Comparison of ENCODE assay signal across 12 cellular contexts in the genomic region with DNA sequence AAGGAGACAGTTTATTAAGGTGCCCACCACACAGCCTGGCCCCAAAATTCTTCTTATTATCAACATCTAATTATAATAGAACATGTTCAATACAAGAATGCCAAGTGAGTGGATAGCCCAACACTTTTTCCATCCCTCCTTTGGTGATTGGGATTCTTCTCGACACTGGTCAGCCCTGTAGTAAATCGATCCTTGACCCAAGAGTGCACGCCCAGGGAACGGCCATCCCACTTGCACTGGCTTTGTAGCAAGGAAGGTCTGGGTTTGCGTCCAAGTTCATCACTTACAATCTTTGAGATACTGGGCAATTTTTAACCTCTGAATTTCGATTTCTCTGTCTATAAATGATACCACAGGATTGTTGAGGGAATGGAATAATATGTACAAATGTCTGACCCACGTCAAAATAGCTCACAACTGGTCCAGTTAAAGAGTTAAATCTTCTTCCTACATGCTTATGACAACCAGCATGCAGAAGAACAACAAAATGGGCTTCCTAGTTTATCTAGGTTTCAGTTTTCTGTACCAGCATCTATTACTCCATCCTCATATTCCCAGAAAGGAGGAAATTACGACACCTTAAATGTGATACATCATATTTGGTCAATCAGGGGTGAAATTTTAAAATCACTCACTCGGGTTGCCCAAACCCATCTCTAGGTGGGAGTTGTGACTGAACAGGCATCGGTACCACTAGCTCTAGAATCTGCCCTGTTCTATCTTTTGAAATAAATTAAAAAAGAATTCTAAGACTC.
"Had no signal": no experiment of that assay in that cellular context is flagged by ENCODE, and none has a peak within 500 bp of the region (broad histone marks: within the 10 kb centered on the region; RNA-seq: fewer than 3 reads in every experiment).

No MANE protein-coding gene starts in this region.

- H3K4me3 ChIP-seq: coronary artery, neural progenitor cell, transverse colon had no signal

- H3K4me3 Mint-ChIP-seq: activated naive CD4-positive, alpha-beta T cell treated with anti-CD3 and anti-CD28 coated beads for 36 hours; neural progenitor cell; stimulated activated memory B cell treated with anti-CD40 and anti-IgM and Interleukin-4, amounts not matched to agents 10 μg/mL and 1 μg/mL and 100 μg/mL, for 72 hours had no signal

- H2AFZ ChIP-seq: neural progenitor cell had no signal

- H3K4me1 ChIP-seq: neural progenitor cell had no signal

- H3K9me3 ChIP-seq: transverse colon had no signal

- H3K27me3 Mint-ChIP-seq: stimulated activated memory B cell treated with anti-CD40 and anti-IgM and Interleukin-4, amounts not matched to agents 10 μg/mL and 1 μg/mL and 100 μg/mL, for 72 hours had no signal

- H3K4me2 ChIP-seq: neural progenitor cell had no signal

- H3K36me3 ChIP-seq: neural progenitor cell had no signal

- ATAC-seq: left ventricle myocardium superior; stimulated activated memory B cell treated with anti-CD40 and anti-IgM and Interleukin-4, amounts not matched to agents 10 μg/mL and 1 μg/mL and 100 μg/mL, for 72 hours had no signal

- H3K27ac ChIP-seq: coronary artery, neural progenitor cell, transverse colon had no signal

- H3K27ac Mint-ChIP-seq: activated naive CD4-positive, alpha-beta T cell treated with anti-CD3 and anti-CD28 coated beads for 36 hours; neural progenitor cell; stimulated activated memory B cell treated with anti-CD40 and anti-IgM and Interleukin-4, amounts not matched to agents 10 μg/mL and 1 μg/mL and 100 μg/mL, for 72 hours had no signal

- H3K9ac ChIP-seq: neural progenitor cell had no signal

- H3K36me3 Mint-ChIP-seq: neural progenitor cell had no signal

- DNase-seq: activated CD4-positive, alpha-beta T cell treated with anti-CD3 and anti-CD28 coated beads for 1 hour; activated CD4-positive, alpha-beta T cell treated with anti-CD3 and anti-CD28 coated beads, Interleukin-2, amount 50 U/mL, for 48 hours; activated naive CD4-positive, alpha-beta T cell treated with anti-CD3 and anti-CD28 coated beads for 36 hours; central memory CD4-positive, alpha-beta T cell; effector CD4-positive, alpha-beta T cell; left ventricle myocardium superior; retina; small intestine; transverse colon had no signal

- H3K27me3 ChIP-seq: neural progenitor cell, transverse colon had no signal
